28 cellular contexts compared by ENCODE assay signal in genomic region chr12:123472438-123472849, GRCh38.
"Had no signal": no experiment of that assay in that cellular context is flagged by ENCODE, and none has a peak within 500 bp of the region (broad histone marks: within the 10 kb centered on the region; RNA-seq: fewer than 3 reads in every experiment).

No MANE protein-coding gene starts in this region.

- H3K4me2 ChIP-seq: hepatocyte, neural progenitor cell, smooth muscle cell had no signal

- H3K9ac ChIP-seq: neural progenitor cell had no signal

- H3K9me3 ChIP-seq: breast epithelium, esophagus muscularis mucosa, thoracic aorta, uterus had no signal

- H3K27me3 Mint-ChIP-seq: activated B cell treated with CpG ODN at 0.5 μM for 24 hours; activated CD8-positive, alpha-beta T cell treated with anti-CD3 and anti-CD28 coated beads for 36 hours; activated naive CD4-positive, alpha-beta T cell treated with anti-CD3 and anti-CD28 coated beads, Interleukin-2, amount 50 U/mL, for 24 hours; activated naive CD8-positive, alpha-beta T cell treated with anti-CD3 and anti-CD28 coated beads, Interleukin-2, amount 50 U/mL, for 24 hours; activated T-helper 17 cell treated with anti-CD3 and anti-CD28 coated beads, Interleukin-2, amount 50 U/mL, for 72 hours; type B pancreatic cell had no signal

- H3K27ac ChIP-seq: breast epithelium, esophagus muscularis mucosa, foreskin keratinocyte, hepatocyte, neural progenitor cell, thoracic aorta, uterus had no signal

- H3K9me3 Mint-ChIP-seq: activated B cell treated with CpG ODN at 0.5 μM for 24 hours; activated CD8-positive, alpha-beta T cell treated with anti-CD3 and anti-CD28 coated beads for 36 hours; activated naive CD4-positive, alpha-beta T cell treated with anti-CD3 and anti-CD28 coated beads, Interleukin-2, amount 50 U/mL, for 24 hours; activated naive CD8-positive, alpha-beta T cell treated with anti-CD3 and anti-CD28 coated beads, Interleukin-2, amount 50 U/mL, for 24 hours; activated T-cell treated with anti-CD3 and anti-CD28 coated beads, Interleukin-2, amount 50 U/mL, for 4 hours; activated T-helper 17 cell treated with anti-CD3 and anti-CD28 coated beads, Interleukin-2, amount 50 U/mL, for 72 hours; endodermal cell; natural killer cell; neural progenitor cell; type B pancreatic cell had no signal

- H3K4me1 Mint-ChIP-seq: neural progenitor cell had no signal

- H3K27me3 ChIP-seq: breast epithelium, esophagus muscularis mucosa, foreskin keratinocyte, hepatocyte, neural progenitor cell, uterus had no signal

- H2AFZ ChIP-seq: hepatocyte, neural progenitor cell had no signal

- H3K36me3 ChIP-seq: breast epithelium, neural progenitor cell, uterus had no signal

- H3K4me3 Mint-ChIP-seq: activated B cell treated with CpG ODN at 0.5 μM for 24 hours; activated CD8-positive, alpha-beta T cell treated with anti-CD3 and anti-CD28 coated beads for 36 hours; activated naive CD4-positive, alpha-beta T cell treated with anti-CD3 and anti-CD28 coated beads, Interleukin-2, amount 50 U/mL, for 24 hours; activated naive CD8-positive, alpha-beta T cell treated with anti-CD3 and anti-CD28 coated beads, Interleukin-2, amount 50 U/mL, for 24 hours; activated T-cell treated with anti-CD3 and anti-CD28 coated beads, Interleukin-2, amount 50 U/mL, for 4 hours; activated T-helper 17 cell treated with anti-CD3 and anti-CD28 coated beads, Interleukin-2, amount 50 U/mL, for 72 hours; endodermal cell; natural killer cell; neural progenitor cell; type B pancreatic cell had no signal

- H3K27ac Mint-ChIP-seq: activated B cell treated with CpG ODN at 0.5 μM for 24 hours; activated CD8-positive, alpha-beta T cell treated with anti-CD3 and anti-CD28 coated beads for 36 hours; activated naive CD4-positive, alpha-beta T cell treated with anti-CD3 and anti-CD28 coated beads, Interleukin-2, amount 50 U/mL, for 24 hours; activated naive CD8-positive, alpha-beta T cell treated with anti-CD3 and anti-CD28 coated beads, Interleukin-2, amount 50 U/mL, for 24 hours; activated T-helper 17 cell treated with anti-CD3 and anti-CD28 coated beads, Interleukin-2, amount 50 U/mL, for 72 hours; endodermal cell; neural progenitor cell; type B pancreatic cell had no signal

- DNase-seq: activated B cell treated with CpG ODN at 0.5 μM for 24 hours; activated CD4-positive, alpha-beta T cell treated with anti-CD3 and anti-CD28 coated beads, Interleukin-2, amount 50 U/mL, for 1 hour; activated CD8-positive, alpha-beta T cell treated with anti-CD3 and anti-CD28 coated beads for 36 hours; activated gamma-delta T cell treated with Interleukin-2 at 50 U/mL for 16 hours; activated naive CD8-positive, alpha-beta T cell treated with anti-CD3 and anti-CD28 coated beads, Interleukin-2, amount 50 U/mL, for 24 hours; activated T-cell treated with anti-CD3 and anti-CD28 coated beads, Interleukin-2, amount 50 U/mL, for 4 hours; central memory CD4-positive, alpha-beta T cell; endodermal cell; foreskin keratinocyte; glutamatergic neuron; islet precursor cell; midbrain; natural killer cell; occipital lobe; stimulated activated CD4-positive, alpha-beta T cell treated with anti-CD3 and anti-CD28 coated beads, Interleukin-2, amount 100 ng/mL, for 24 hours; stimulated activated naive CD4-positive, alpha-beta T cell treated with Interleukin-2 at 50 U/mL for 16 hours; SW 1271; T-helper 2 cell; uterus had no signal

- H3K4me1 ChIP-seq: breast epithelium, foreskin keratinocyte, neural progenitor cell, uterus had no signal

- ATAC-seq: activated CD8-positive, alpha-beta T cell treated with anti-CD3 and anti-CD28 coated beads for 36 hours; activated naive CD8-positive, alpha-beta T cell treated with anti-CD3 and anti-CD28 coated beads, Interleukin-2, amount 50 U/mL, for 24 hours; activated T-cell treated with anti-CD3 and anti-CD28 coated beads, Interleukin-2, amount 50 U/mL, for 4 hours; activated T-helper 17 cell treated with anti-CD3 and anti-CD28 coated beads, Interleukin-2, amount 50 U/mL, for 72 hours; foreskin keratinocyte; natural killer cell had no signal

- H3K4me3 ChIP-seq: breast epithelium, esophagus muscularis mucosa, hepatocyte, neural progenitor cell, smooth muscle cell, thoracic aorta, uterus had no signal
